8 cellular contexts compared by ENCODE assay signal in genomic region chr20:33653900-33654596, GRCh38. TPM values are rescaled to one million over a fixed set of nuclear protein-coding genes. Genes with fewer than 3 reads are reported as not detected.
DNase-seq lines count a peak whose midpoint lies in the region; ATAC-seq and TF ChIP-seq lines count a peak whose summit lies in the region.
"Had no signal": no experiment of that assay in that cellular context is flagged by ENCODE, and none has a peak within 500 bp of the region (broad histone marks: within the 10 kb centered on the region; RNA-seq: fewer than 3 reads in every experiment).

No MANE protein-coding gene starts in this region.

- peaks cover 16% of the 10 kb centered on the region for H3K27me3 ChIP-seq in foreskin keratinocyte
- no peaks in the 10 kb centered on the region for H3K27me3 ChIP-seq in rectal smooth muscle tissue (ENCODE audit: control insufficient read depth, insufficient read depth, low read length)

- H3K4me3 ChIP-seq in rectal smooth muscle tissue (ENCODE audit: low read length): peak overlapping the region; percentile 49

- TF ChIP-seq CTCF in foreskin keratinocyte (conservative IDR thresholded peaks at IDR 0.05): no peak

- peaks cover 6% of the 10 kb centered on the region for H3K4me1 ChIP-seq in foreskin keratinocyte
- H3K4me1 ChIP-seq in rectal smooth muscle tissue (ENCODE audit: control insufficient read depth, insufficient read depth, low read length): peaks cover 10% of the 10 kb centered on the region

- peaks cover 9% of the 10 kb centered on the region for H3K36me3 ChIP-seq in rectal smooth muscle tissue (ENCODE audit: control insufficient read depth, insufficient read depth, low read length)

- H3K9ac ChIP-seq in rectal smooth muscle tissue (ENCODE audit: low read length): no peak overlapping the region

- H3K27ac ChIP-seq in foreskin keratinocyte (no peak overlapping the region), rectal smooth muscle tissue (ENCODE audit: low read depth, low read length) (no peak overlapping the region)

- DNase-seq in NCI-H1092 (lab: John Stamatoyannopoulos, UW): peak; percentile 60
- peak; percentile 97 for DNase-seq in NCI-H69 (lab: John Stamatoyannopoulos, UW)
- DNase-seq in foreskin keratinocyte: peak in 1 of 2 donors; percentile 30
- DNase-seq: GOT3 had no signal

- peak; percentile 45 for ATAC-seq in foreskin keratinocyte
- no peak for ATAC-seq in HG03521 (IDR thresholded peaks at IDR 0.05; ENCODE audit: unreplicated experiment)
- ATAC-seq in GM19455 (IDR thresholded peaks at IDR 0.05; ENCODE audit: unreplicated experiment): no peak
- ATAC-seq in GM18867 (IDR thresholded peaks at IDR 0.05; ENCODE audit: unreplicated experiment): no peak

RNA-seq across cellular contexts. Expression of gene C20orf144, which starts 8.1 kb away (rescaled TPM):
- total RNA-seq in foreskin keratinocyte: 0.07 TPM in 1 of 2 replicates, not detected in the other
- polyA plus RNA-seq in foreskin keratinocyte: 0.03 TPM in 1 of 2 replicates, not detected in the other

RNA-seq across cellular contexts. Expression of gene ACTL10, which starts 12.7 kb away (rescaled TPM):
- total RNA-seq in foreskin keratinocyte: 1.1 and 1.4 TPM in 2 replicates
- 1.3 and 1.6 TPM in 2 replicates for polyA plus RNA-seq in foreskin keratinocyte

RNA-seq across cellular contexts. Expression of gene NECAB3, which starts 20.2 kb away (rescaled TPM):
- total RNA-seq in foreskin keratinocyte: 6.3 and 7.3 TPM in 2 replicates
- 5.1 and 5.9 TPM in 2 replicates for polyA plus RNA-seq in foreskin keratinocyte

RNA-seq across cellular contexts. Expression of gene E2F1, which starts 32.1 kb away (rescaled TPM):
- 15.4 and 16.5 TPM in 2 replicates for total RNA-seq in foreskin keratinocyte
- 16.0 and 17.5 TPM in 2 replicates for polyA plus RNA-seq in foreskin keratinocyte
